Comparison of ENCODE assay signal across 27 cellular contexts in genomic region chr16:56363181-56363716, GRCh38.
"Had no signal": no experiment of that assay in that cellular context is flagged by ENCODE, and none has a peak within 500 bp of the region (broad histone marks: within the 10 kb centered on the region; RNA-seq: fewer than 3 reads in every experiment).

No MANE protein-coding gene starts in this region.

- H3K27ac ChIP-seq: breast epithelium, esophagus squamous epithelium, left ventricle myocardium inferior, neutrophil, ovary, prostate gland, upper lobe of left lung, vagina had no signal

- H3K4me2 ChIP-seq: smooth muscle cell had no signal

- DNase-seq: activated CD4-positive, alpha-beta T cell treated with anti-CD3 and anti-CD28 coated beads for 4 hours; activated CD4-positive, alpha-beta T cell treated with anti-CD3 and anti-CD28 coated beads, Interleukin-2, amount 50 U/mL, for 4 hours; activated gamma-delta T cell treated with Interleukin-2 at 50 U/mL for 16 hours; activated T-cell treated with anti-CD3 and anti-CD28 coated beads for 4 hours; central memory CD4-positive, alpha-beta T cell; endodermal cell; esophagus squamous epithelium; foreskin melanocyte; left ventricle myocardium inferior; retina; stimulated activated CD4-positive, alpha-beta T cell treated with anti-CD3 and anti-CD28 coated beads, Interleukin-1b, Interleukin-23, amount 100 ng/mL, for 48 hours; stimulated activated CD4-positive, alpha-beta T cell treated with anti-CD3 and anti-CD28 coated beads, Interleukin-4, amount 100 ng/mL, for 4 hours; stimulated activated naive CD4-positive, alpha-beta T cell treated with Interleukin-2 at 50 U/mL for 16 hours had no signal

- H3K4me1 ChIP-seq: breast epithelium, esophagus squamous epithelium, left ventricle myocardium inferior, prostate gland, upper lobe of left lung, vagina had no signal

- H3K9me3 Mint-ChIP-seq: activated naive CD4-positive, alpha-beta T cell treated with anti-CD3 and anti-CD28 coated beads, Interleukin-2, amount 50 U/mL, for 72 hours; activated T-helper 17 cell treated with anti-CD3 and anti-CD28 coated beads, Interleukin-2, amount 50 U/mL, for 72 hours; dendritic cell treated with granulocyte-macrophage colony-stimulating factor and Interleukin-4, amounts not matched to agents 40 ng/mL and 50 ng/mL, for 4 days; endodermal cell; natural killer cell treated with Interleukin-12 subunit alpha and Interleukin-12 subunit beta and Interleukin-15 and Interleukin-18, amount 100 ng/mL, for 72 hours; T-cell; T-helper 2 cell treated with Interferon-gamma antibody and Interleukin-4, amounts not matched to agents 5 μg/mL and 100 μg/mL, for 36 hours had no signal

- H3K4me3 ChIP-seq: breast epithelium, esophagus squamous epithelium, left ventricle myocardium inferior, mucosa of descending colon, ovary, prostate gland, smooth muscle cell, upper lobe of left lung, vagina had no signal

- H3K9me3 ChIP-seq: breast epithelium, esophagus squamous epithelium, left ventricle myocardium inferior, mucosa of descending colon, neutrophil, ovary, prostate gland, upper lobe of left lung, vagina had no signal

- H3K4me1 Mint-ChIP-seq: activated T-helper 17 cell treated with anti-CD3 and anti-CD28 coated beads, Interleukin-2, amount 50 U/mL, for 72 hours had no signal

- H3K4me3 Mint-ChIP-seq: activated T-helper 17 cell treated with anti-CD3 and anti-CD28 coated beads, Interleukin-2, amount 50 U/mL, for 72 hours; dendritic cell treated with granulocyte-macrophage colony-stimulating factor and Interleukin-4, amounts not matched to agents 40 ng/mL and 50 ng/mL, for 4 days; endodermal cell; natural killer cell treated with Interleukin-12 subunit alpha and Interleukin-12 subunit beta and Interleukin-15 and Interleukin-18, amount 100 ng/mL, for 72 hours; T-cell; T-helper 2 cell treated with Interferon-gamma antibody and Interleukin-4, amounts not matched to agents 5 μg/mL and 100 μg/mL, for 36 hours had no signal

- H3K27ac Mint-ChIP-seq: dendritic cell treated with granulocyte-macrophage colony-stimulating factor and Interleukin-4, amounts not matched to agents 40 ng/mL and 50 ng/mL, for 4 days; endodermal cell; natural killer cell treated with Interleukin-12 subunit alpha and Interleukin-12 subunit beta and Interleukin-15 and Interleukin-18, amount 100 ng/mL, for 72 hours; T-helper 2 cell treated with Interferon-gamma antibody and Interleukin-4, amounts not matched to agents 5 μg/mL and 100 μg/mL, for 36 hours had no signal

- H3K27me3 ChIP-seq: breast epithelium, esophagus squamous epithelium, neutrophil, ovary, upper lobe of left lung, vagina had no signal

- H3K27me3 Mint-ChIP-seq: activated T-helper 17 cell treated with anti-CD3 and anti-CD28 coated beads, Interleukin-2, amount 50 U/mL, for 72 hours; dendritic cell treated with granulocyte-macrophage colony-stimulating factor and Interleukin-4, amounts not matched to agents 40 ng/mL and 50 ng/mL, for 4 days; natural killer cell treated with Interleukin-12 subunit alpha and Interleukin-12 subunit beta and Interleukin-15 and Interleukin-18, amount 100 ng/mL, for 72 hours; T-cell had no signal

- H3K36me3 Mint-ChIP-seq: natural killer cell treated with Interleukin-12 subunit alpha and Interleukin-12 subunit beta and Interleukin-15 and Interleukin-18, amount 100 ng/mL, for 72 hours had no signal

- H3K36me3 ChIP-seq: breast epithelium, ovary had no signal

- ATAC-seq: activated naive CD4-positive, alpha-beta T cell treated with anti-CD3 and anti-CD28 coated beads, Interleukin-2, amount 50 U/mL, for 72 hours; activated T-helper 17 cell treated with anti-CD3 and anti-CD28 coated beads, Interleukin-2, amount 50 U/mL, for 72 hours; mucosa of descending colon; natural killer cell treated with Interleukin-12 subunit alpha and Interleukin-12 subunit beta and Interleukin-15 and Interleukin-18, amount 100 ng/mL, for 72 hours; T-cell had no signal
